23 cellular contexts compared by ENCODE assay signal in genomic region chr12:9112076-9112853, GRCh38. TPM values are rescaled to one million over a fixed set of nuclear protein-coding genes. Genes with fewer than 3 reads are reported as not detected.
A peak's percentile ranks its signal among the peaks of the same experiment; 100 is the strongest.
DNase-seq lines count a peak whose midpoint lies in the region; ATAC-seq, FAIRE-seq and TF ChIP-seq lines count a peak whose summit lies in the region.
"Had no signal": no experiment of that assay in that cellular context is flagged by ENCODE, and none has a peak within 500 bp of the region (broad histone marks: within the 10 kb centered on the region; RNA-seq: fewer than 3 reads in every experiment).

No MANE protein-coding gene starts in this region.

- H3K36me3 ChIP-seq in right atrium auricular region (peaks cover 54% of the 10 kb centered on the region), kidney (ENCODE audit: control insufficient read depth in 1 of 2, insufficient read depth in 2 of 2, low read length in 2 of 2) (peaks cover 2% of the 10 kb centered on the region in 2 donors), skeletal muscle tissue (ENCODE audit: control insufficient read depth in 3 of 3, insufficient read depth in 3 of 3, low read length in 3 of 3) (peaks cover 10 to 34% (median 30%) of the 10 kb centered on the region in 3 donors), urinary bladder (ENCODE audit: insufficient read depth) (peaks cover 2% of the 10 kb centered on the region)
- H3K36me3 ChIP-seq: MG63 had no signal

- H3K9me3 ChIP-seq in right atrium auricular region = no peaks in the 10 kb centered on the region
- H3K9me3 ChIP-seq in kidney (ENCODE audit: control insufficient read depth in 1 of 2, low read length in 2 of 2) = no peaks in the 10 kb centered on the region
- H3K9me3 ChIP-seq in skeletal muscle tissue (ENCODE audit: control insufficient read depth in 3 of 3, low read length in 3 of 3) = no peaks in the 10 kb centered on the region
- H3K9me3 ChIP-seq: A549; BLaER1 treated with 17β-estradiol and CSF1 and Interleukin-3, amounts not matched to agents 10 nM and 100 nM; MG63 had no signal

- DNase-seq in right atrium auricular region (ENCODE audit: low spot score) (no peak), left cardiac atrium (no peak), kidney (no peak), NCI-H2029 (lab: John Stamatoyannopoulos, UW) (no peak), germinal center (ENCODE audit: low spot score) (no peak)
- DNase-seq: CD8-positive, alpha-beta memory T cell; DMS79; HFFc6; IMR-90; Karpas-422; MG63; NCI-H1092; NCI-H146; NCI-H2227 treated with DMSO at 0.1 percent for 48 hours; NCI-H524 had no signal

- ATAC-seq in left cardiac atrium (no peak), HG03045 (IDR thresholded peaks at IDR 0.05; ENCODE audit: unreplicated experiment) (no peak)
- ATAC-seq: A549, Panc1 had no signal

- no peaks in the 10 kb centered on the region for H3K27me3 ChIP-seq in right atrium auricular region
- no peaks in the 10 kb centered on the region for H3K27me3 ChIP-seq in skeletal muscle tissue (ENCODE audit: control insufficient read depth in 3 of 3, insufficient read depth in 3 of 3, low read length in 3 of 3)
- H3K27me3 ChIP-seq: BLaER1 treated with 17β-estradiol and CSF1 and Interleukin-3, amounts not matched to agents 10 nM and 100 nM had no signal

- peaks cover 0 to 29% of the 10 kb centered on the region in 2 donors for H3K4me1 ChIP-seq in right atrium auricular region
- H3K4me1 ChIP-seq in kidney (ENCODE audit: control insufficient read depth in 1 of 2, insufficient read depth in 1 of 2, low read depth in 1 of 2, low read length in 2 of 2) = no peaks in the 10 kb centered on the region
- H3K4me1 ChIP-seq in skeletal muscle tissue (ENCODE audit: control insufficient read depth in 3 of 3, insufficient read depth in 3 of 3, low read length in 3 of 3) = peaks cover 5 to 14% (median 10%) of the 10 kb centered on the region in 3 donors
- no peaks in the 10 kb centered on the region for H3K4me1 ChIP-seq in urinary bladder (ENCODE audit: insufficient read depth)
- H3K4me1 ChIP-seq: A549 had no signal

- H3K9ac ChIP-seq in kidney (ENCODE audit: low read length in 2 of 2) = no peak overlapping the region
- H3K9ac ChIP-seq in skeletal muscle tissue (ENCODE audit: low read depth in 1 of 3, low read length in 3 of 3) = no peak overlapping the region
- H3K9ac ChIP-seq: BLaER1 treated with 17β-estradiol and CSF1 and Interleukin-3, amounts not matched to agents 10 nM and 100 nM had no signal

- no peak for FAIRE-seq in kidney (lab: Jason Lieb, UNC)
- FAIRE-seq: A549, D721Med, H54 had no signal

- intact Hi-C loops in left cardiac atrium (cut with DNase I) = loop anchor here in 1 of 2 donors (5.0 kb wide), 1 partner anchor 35 kb away; no protein-coding TSS in a partner anchor
- intact Hi-C loops in kidney (cut with DNase I) = no loop called here

- H3K27ac ChIP-seq in right atrium auricular region (peak overlapping the region; percentile 40 to 86), kidney (ENCODE audit: low read depth in 2 of 2, low read length in 2 of 2) (no peak overlapping the region), skeletal muscle tissue (ENCODE audit: low read depth, low read length) (no peak overlapping the region), urinary bladder (ENCODE audit: low read depth) (no peak overlapping the region)
- H3K27ac ChIP-seq: A549; BLaER1 treated with 17β-estradiol and CSF1 and Interleukin-3, amounts not matched to agents 10 nM and 100 nM had no signal

- no peak for TF ChIP-seq CTCF in right atrium auricular region (IDR thresholded peaks at IDR 0.05)
- TF ChIP-seq CTCF in kidney (IDR thresholded peaks at IDR 0.05; ENCODE audit: borderline replicate concordance, extremely low read depth, insufficient read depth) = no peak

- H3K4me3 ChIP-seq in right atrium auricular region (peak overlapping the region in 1 of 2 donors; percentile 50), kidney (ENCODE audit: low read length in 2 of 2) (peak overlapping the region; percentile 5 to 70), skeletal muscle tissue (ENCODE audit: low read length in 3 of 3) (peak overlapping the region in 2 of 3 donors; percentile 13 to 73), urinary bladder (ENCODE audit: low read depth, low read length) (peak overlapping the region; percentile 20)
- H3K4me3 ChIP-seq: A549; BLaER1 treated with 17β-estradiol and CSF1 and Interleukin-3, amounts not matched to agents 10 nM and 100 nM; MG63 had no signal

- 87% methylated on average over 6 of the region's 6 CpGs for WGBS in urinary bladder

RNA-seq across cellular contexts. Expression of gene A2M, which starts 3.5 kb away (rescaled TPM):
- total RNA-seq in right atrium auricular region (100 to 1,000 TPM; 340 to 683 TPM), left cardiac atrium (100 to 1,000 TPM; 634 to 687 TPM), kidney (971 TPM), skeletal muscle tissue (244 TPM), urinary bladder (428 TPM)
- polyA plus RNA-seq in kidney (ENCODE audit: insufficient read depth, low read depth, low replicate concordance) (745 TPM), urinary bladder (990 TPM)
- polyA plus RNA-seq: A549 had no signal

Comparison
In these comparisons a context has a peak if more than half of its experiments do, and no peak if none do; other contexts are left out.
1. H3K27ac ChIP-seq: peak in right atrium auricular region (2 of 2); none in kidney (0 of 2), skeletal muscle tissue (single experiment) and urinary bladder (single experiment).